Comparison of ENCODE assay signal across 9 cellular contexts in genomic region chr19:30227661-30228112, GRCh38.
DNase-seq lines count a peak whose midpoint lies in the region; ATAC-seq, FAIRE-seq and TF ChIP-seq lines count a peak whose summit lies in the region.
"Had no signal": no experiment of that assay in that cellular context is flagged by ENCODE, and none has a peak within 500 bp of the region (broad histone marks: within the 10 kb centered on the region; RNA-seq: fewer than 3 reads in every experiment).

No MANE protein-coding gene starts in this region.

- no peak overlapping the region for H3K27ac Mint-ChIP-seq in activated naive CD4-positive, alpha-beta T cell treated with anti-CD3 and anti-CD28 coated beads, Interleukin-2, amount 50 U/mL, for 24 hours

- FAIRE-seq in pancreas (lab: Jason Lieb, UNC) = no peak

- H3K4me3 Mint-ChIP-seq in activated naive CD4-positive, alpha-beta T cell treated with anti-CD3 and anti-CD28 coated beads, Interleukin-2, amount 50 U/mL, for 24 hours = peak overlapping the region; percentile 85

- H3K9me3 ChIP-seq in cardiac muscle cell (ENCODE audit: low read depth) (no peaks in the 10 kb centered on the region), pancreas (no peaks in the 10 kb centered on the region)

- no peaks in the 10 kb centered on the region for H3K9me3 Mint-ChIP-seq in activated naive CD4-positive, alpha-beta T cell treated with anti-CD3 and anti-CD28 coated beads, Interleukin-2, amount 50 U/mL, for 24 hours

- intact Hi-C loops in pancreas (cut with DNase I) = no loop called here

- WGBS in pancreas, 2 donors = 1% methylated on average over 26 to 57 of the region's 57 CpGs

- peaks cover 4% of the 10 kb centered on the region for H3K36me3 Mint-ChIP-seq in activated naive CD4-positive, alpha-beta T cell treated with anti-CD3 and anti-CD28 coated beads, Interleukin-2, amount 50 U/mL, for 24 hours

- no peaks in the 10 kb centered on the region for H3K36me3 ChIP-seq in cardiac muscle cell
- no peaks in the 10 kb centered on the region for H3K36me3 ChIP-seq in pancreas

- TF ChIP-seq CTCF in HFF-Myc (IDR thresholded peaks at IDR 0.05; ENCODE audit: low read depth, low read length, missing control alignments) (peak; percentile 12), cardiac muscle cell (IDR thresholded peaks at IDR 0.05; ENCODE audit: low read depth, low read length) (peak; percentile 37), pancreas (IDR thresholded peaks at IDR 0.05) (peak; percentile 46 to 56 (median 54))

- H3K4me3 ChIP-seq in HFF-Myc (replicated peaks; ENCODE audit: low read depth, low read length) (peak overlapping the region; percentile 29), cardiac muscle cell (peak overlapping the region; percentile 45), pancreas (peak overlapping the region; percentile 12 to 64 (median 38))

- ATAC-seq in pancreas = peak; percentile 82 to 94 (median 90)

- H3K27me3 Mint-ChIP-seq in activated naive CD4-positive, alpha-beta T cell treated with anti-CD3 and anti-CD28 coated beads, Interleukin-2, amount 50 U/mL, for 24 hours = peaks cover 55% of the 10 kb centered on the region

- DNase-seq in NCI-H2029 (lab: John Stamatoyannopoulos, UW) = peak; percentile 7
- no peak for DNase-seq in NCI-H2029 treated with DMSO at 0.1 percent for 48 hours (lab: John Stamatoyannopoulos, UW)
- no peak for DNase-seq in HFF-Myc (ENCODE audit: extremely low read depth, low read depth)
- DNase-seq in NCI-H446 treated with DMSO at 0.1 percent for 48 hours (lab: John Stamatoyannopoulos, UW) = peak; percentile 46
- DNase-seq in cardiac muscle cell (ENCODE audit: low read depth in 1 of 2, low spot score in 1 of 2) = peak; percentile 71 to 87
- DNase-seq in pancreas = peak; percentile 45 to 90 (median 70)
- no peak for DNase-seq in NCI-H1417 (lab: John Stamatoyannopoulos, UW)
- DNase-seq: DND-41 had no signal

- H3K27me3 ChIP-seq in cardiac muscle cell = peaks cover 99% of the 10 kb centered on the region
- H3K27me3 ChIP-seq in pancreas = peaks cover 0 to 19% (median 0%) of the 10 kb centered on the region in 4 donors

- H3K4me1 ChIP-seq in cardiac muscle cell (ENCODE audit: low read depth) (peaks cover 10% of the 10 kb centered on the region), pancreas (peaks cover 7 to 21% (median 11%) of the 10 kb centered on the region in 3 donors)

- H3K4me1 Mint-ChIP-seq in activated naive CD4-positive, alpha-beta T cell treated with anti-CD3 and anti-CD28 coated beads, Interleukin-2, amount 50 U/mL, for 24 hours = peaks cover 33% of the 10 kb centered on the region

- H3K27ac ChIP-seq in cardiac muscle cell (no peak overlapping the region), pancreas (no peak overlapping the region)

Comparison
In these comparisons a context has a peak if more than half of its experiments do, and no peak if none do; other contexts are left out.
1. DNase-seq: peak in NCI-H2029 (single experiment), NCI-H446 treated with DMSO at 0.1 percent for 48 hours (single experiment), cardiac muscle cell (2 of 2) and pancreas (6 of 6); none in NCI-H2029 treated with DMSO at 0.1 percent for 48 hours (single experiment), HFF-Myc (single experiment) and NCI-H1417 (0 of 3).
2. Peak in every context shown above with its lines, with median percentiles within 50 percentile points of each other: H3K4me3 ChIP-seq and CTCF ChIP-seq.